Comparison of ENCODE assay signal across 1 cellular context in genomic region chr21:44519346-44520325, GRCh38.
TF ChIP-seq lines count a peak whose summit lies in the region.

No MANE protein-coding gene starts in this region.

TF ChIP-seq in HepG2, 621 proteins besides CTCF, POLR2A, EP300 and RAD21:
- TF ChIP-seq ZHX2 (IDR thresholded peaks at IDR 0.05; ENCODE audit: low read depth) = no peak
- no peak for TF ChIP-seq ZHX2 (CRISPR knock-in tag; IDR thresholded peaks at IDR 0.05; ENCODE audit: borderline replicate concordance)
- no peak for TF ChIP-seq ZNF547 (CRISPR knock-in tag; IDR thresholded peaks at IDR 0.05)
- no peak for TF ChIP-seq XRCC5 (optimal IDR thresholded peaks at IDR 0.05; ENCODE audit: low read length)
- no peak for TF ChIP-seq EEA1 (CRISPR knock-in tag; IDR thresholded peaks at IDR 0.05; ENCODE audit: borderline replicate concordance)
- no peak for TF ChIP-seq ZNF256 (CRISPR knock-in tag; conservative IDR thresholded peaks at IDR 0.05)
- TF ChIP-seq KDM2A (CRISPR knock-in tag; IDR thresholded peaks at IDR 0.05; ENCODE audit: borderline replicate concordance, low read depth) = no peak
- no peak for TF ChIP-seq ZNF12 (CRISPR knock-in tag; IDR thresholded peaks at IDR 0.05)
- peak; percentile 71 for TF ChIP-seq AGO2 (optimal IDR thresholded peaks at IDR 0.05; ENCODE audit: low read depth, low read length)
